Comparison of ENCODE assay signal across 11 cellular contexts in the genomic region with DNA sequence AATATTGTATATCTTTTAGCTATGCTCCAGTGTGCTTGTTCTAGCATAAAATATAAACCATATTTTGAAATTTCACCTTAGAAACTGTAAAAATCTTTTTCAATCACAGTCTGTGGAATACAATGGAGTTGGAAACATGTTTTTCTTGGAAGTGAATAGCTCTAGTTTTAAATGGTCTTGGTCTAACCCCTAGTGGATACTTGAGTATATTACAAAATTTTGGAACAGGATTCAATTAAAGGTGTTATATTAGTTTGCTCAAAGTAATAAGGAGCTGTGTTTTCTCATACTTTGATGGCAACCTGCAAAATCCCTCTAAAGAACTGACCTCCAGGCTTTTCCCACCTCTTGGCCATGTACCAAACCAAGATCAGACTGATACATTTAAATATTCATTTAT. TPM values are rescaled to one million over a fixed set of nuclear protein-coding genes. Genes with fewer than 3 reads are reported as not detected.
DNase-seq lines count a peak whose midpoint lies in the region; ATAC-seq, FAIRE-seq and TF ChIP-seq lines count a peak whose summit lies in the region.
"Had no signal": no experiment of that assay in that cellular context is flagged by ENCODE, and none has a peak within 500 bp of the region (broad histone marks: within the 10 kb centered on the region; RNA-seq: fewer than 3 reads in every experiment).

No MANE protein-coding gene starts in this region.

- DNase-seq in ACHN (peak; percentile 11), HFF-Myc (ENCODE audit: extremely low read depth, low read depth) (no peak), immature natural killer cell (peak in 2 of 3 donors; percentile 12 to 17), HuH-7.5 (ENCODE audit: low spot score) (no peak), prostate gland (ENCODE audit: low spot score) (no peak), NCI-H1436 treated with DMSO at 0.1 percent for 48 hours (lab: John Stamatoyannopoulos, UW) (no peak)
- no peak for DNase-seq in effector memory CD8-positive, alpha-beta T cell
- DNase-seq: NCI-H146, sigmoid colon had no signal

- in situ Hi-C loops in ACHN (cut with HindIII; ENCODE audit: low pct_ligation_motif_present, low pct_unique_long_range_greater_than_20kb, low sequenced_read_pairs): no loop called here

- no peaks in the 10 kb centered on the region for H3K36me3 ChIP-seq in prostate gland
- H3K36me3 ChIP-seq: sigmoid colon had no signal

- H3K4me3 ChIP-seq in HFF-Myc (replicated peaks; ENCODE audit: low read depth, low read length) (no peak overlapping the region), prostate gland (no peak overlapping the region)
- H3K4me3 ChIP-seq: sigmoid colon had no signal

- no peak overlapping the region for H3K4me3 Mint-ChIP-seq in immature natural killer cell
- H3K4me3 Mint-ChIP-seq in effector memory CD8-positive, alpha-beta T cell: no peak overlapping the region

- no peak for TF ChIP-seq POLR2A in prostate gland (IDR thresholded peaks at IDR 0.05)

- H3K27ac ChIP-seq in prostate gland: no peak overlapping the region
- H3K27ac ChIP-seq: epithelial cell of prostate, sigmoid colon had no signal

- peaks cover 2 to 6% (median 4%) of the 10 kb centered on the region in 3 donors for H3K36me3 Mint-ChIP-seq in immature natural killer cell
- peaks cover 27% of the 10 kb centered on the region for H3K36me3 Mint-ChIP-seq in effector memory CD8-positive, alpha-beta T cell (ENCODE audit: insufficient read depth)

- no peaks in the 10 kb centered on the region for H3K4me1 ChIP-seq in prostate gland (replicated peaks)
- H3K4me1 ChIP-seq: sigmoid colon had no signal

- TF ChIP-seq CTCF in HFF-Myc (IDR thresholded peaks at IDR 0.05; ENCODE audit: low read depth, low read length, missing control alignments): peak; percentile 7
- peak in 2 of 4 experiments; percentile 41 to 49 for TF ChIP-seq CTCF in prostate gland (IDR thresholded peaks at IDR 0.05)

- no peaks in the 10 kb centered on the region for H3K27me3 ChIP-seq in prostate gland (replicated peaks; ENCODE audit: insufficient read depth)
- H3K27me3 ChIP-seq: sigmoid colon had no signal

- no peaks in the 10 kb centered on the region for H3K4me1 Mint-ChIP-seq in immature natural killer cell
- H3K4me1 Mint-ChIP-seq in effector memory CD8-positive, alpha-beta T cell (ENCODE audit: low read depth in 2 of 2): peaks cover 0 to 2% of the 10 kb centered on the region in 2 donors

- FAIRE-seq in TTC549 (lab: Jason Lieb, UNC): peak; percentile 76

- intact Hi-C loops in prostate gland (cut with DNase I): loop anchor here (5.0 kb wide), 1 partner anchor 224 kb away; no protein-coding TSS in a partner anchor

- no peaks in the 10 kb centered on the region for H3K9me3 Mint-ChIP-seq in immature natural killer cell
- no peaks in the 10 kb centered on the region for H3K9me3 Mint-ChIP-seq in effector memory CD8-positive, alpha-beta T cell

- H3K9me3 ChIP-seq in prostate gland: no peaks in the 10 kb centered on the region
- H3K9me3 ChIP-seq: sigmoid colon had no signal

- H3K27ac Mint-ChIP-seq in immature natural killer cell: no peak overlapping the region
- H3K27ac Mint-ChIP-seq in effector memory CD8-positive, alpha-beta T cell: no peak overlapping the region

- ATAC-seq in effector memory CD8-positive, alpha-beta T cell (replicated peaks): no peak

- peaks cover 0 to 4% (median 0%) of the 10 kb centered on the region in 3 donors for H3K27me3 Mint-ChIP-seq in immature natural killer cell (ENCODE audit: low read depth in 3 of 3)
- H3K27me3 Mint-ChIP-seq in effector memory CD8-positive, alpha-beta T cell: no peaks in the 10 kb centered on the region

RNA-seq across cellular contexts. Expression of a gene that starts 48.2 kb away (rescaled TPM):
- polyA plus RNA-seq in immature natural killer cell: 100 to 1,000 TPM in 2 of 3 donors, 10 to 100 TPM in 1; 94.0 to 114 (median 104) TPM
- total RNA-seq in prostate gland: 10 to 100 TPM; 11.0 to 12.9 TPM

RNA-seq across cellular contexts. Expression of a gene that starts 56.6 kb away (rescaled TPM):
- not detected for polyA plus RNA-seq in immature natural killer cell
- not detected for total RNA-seq in prostate gland

Comparison
In these comparisons a context has a peak if more than half of its experiments do, and no peak if none do; other contexts are left out.
1. DNase-seq: peak in ACHN (single experiment) and immature natural killer cell (2 of 3); none in HFF-Myc (single experiment), HuH-7.5 (single experiment), effector memory CD8-positive, alpha-beta T cell (0 of 3), prostate gland (single experiment) and NCI-H1436 treated with DMSO at 0.1 percent for 48 hours (single experiment).